Comparison of ENCODE assay signal across 21 cellular contexts in genomic region chr3:50913279-50913678, GRCh38.
A peak's percentile ranks its signal among the peaks of the same experiment; 100 is the strongest.
DNase-seq lines count a peak whose midpoint lies in the region; TF ChIP-seq lines count a peak whose summit lies in the region.
"Had no signal": no experiment of that assay in that cellular context is flagged by ENCODE, and none has a peak within 500 bp of the region (broad histone marks: within the 10 kb centered on the region; RNA-seq: fewer than 3 reads in every experiment).

No MANE protein-coding gene starts in this region.

- H3K56ac ChIP-seq in mesendoderm (ENCODE audit: low read length) = no peak overlapping the region

- no peak overlapping the region for H3K9ac ChIP-seq in mesendoderm (ENCODE audit: low read length)

- no peak for TF ChIP-seq CTCF in testis (IDR thresholded peaks at IDR 0.05)

- no peaks in the 10 kb centered on the region for H3K9me3 ChIP-seq in testis
- H3K9me3 ChIP-seq: upper lobe of left lung had no signal

- no peaks in the 10 kb centered on the region for H3K79me1 ChIP-seq in mesendoderm (ENCODE audit: low read length)

- H3K4me1 ChIP-seq in mesendoderm (ENCODE audit: control insufficient read depth, low read depth, low read length) (no peaks in the 10 kb centered on the region), testis (no peaks in the 10 kb centered on the region)
- H3K4me1 ChIP-seq: heart right ventricle, upper lobe of left lung had no signal

- H2BK15ac ChIP-seq in mesendoderm (replicated peaks; ENCODE audit: low read depth) = no peak overlapping the region

- DNase-seq in ELF-1 (ENCODE audit: low read depth, low spot score) = peak; percentile 91
- DNase-seq in M059J (ENCODE audit: low read depth) = peak; percentile 54
- peak; percentile 5 for DNase-seq in RPMI8226
- DNase-seq in mesendoderm = peak; percentile 52
- DNase-seq in testis = no peak
- no peak for DNase-seq in 8988T
- DNase-seq in T1000 (lab: John Stamatoyannopoulos, UW) = no peak
- DNase-seq: activated CD4-positive, alpha-beta T cell treated with anti-CD3 and anti-CD28 coated beads for 48 hours; activated CD8-positive, alpha-beta memory T cell treated with anti-CD3 and anti-CD28 coated beads, Interleukin-2, amount 10 ng/mL, durations not matched to agents 7 days and 5 days; activated naive CD8-positive, alpha-beta T cell treated with anti-CD3 and anti-CD28 coated beads for 36 hours; cortex of kidney; HFFc6; NCI-H1930; NCI-H510A; SIG-M5; stimulated activated CD4-positive, alpha-beta T cell treated with anti-CD3 and anti-CD28 coated beads, Interleukin-4, amount 100 ng/mL, for 1 hour; T-cell had no signal

- no peak overlapping the region for H3K23ac ChIP-seq in mesendoderm (ENCODE audit: low read length)

- no peak for TF ChIP-seq POLR2A in testis (IDR thresholded peaks at IDR 0.05)

- H3K18ac ChIP-seq in mesendoderm (ENCODE audit: low read length) = no peak overlapping the region

- H4K8ac ChIP-seq in mesendoderm (ENCODE audit: low read depth, low read length) = no peak overlapping the region

- no peak overlapping the region for H2AK5ac ChIP-seq in mesendoderm (ENCODE audit: low read length)

- no peaks in the 10 kb centered on the region for H3K79me2 ChIP-seq in mesendoderm (ENCODE audit: control insufficient read depth, insufficient read depth, low read length)

- no peak overlapping the region for H3K4me2 ChIP-seq in mesendoderm (ENCODE audit: low read length)
- H3K4me2 ChIP-seq: smooth muscle cell had no signal

- no peak overlapping the region for H4K5ac ChIP-seq in mesendoderm (ENCODE audit: low read length)

- no CpG with 5 or more reads among the region's 2 CpGs for WGBS in mesendoderm (ENCODE audit: extremely low coverage, insufficient coverage, low lambda C conversion rate)
- WGBS in testis, 2 donors = 25 to 58% methylated on average over 2 of the region's 2 CpGs

- H3K36me3 ChIP-seq in mesendoderm (ENCODE audit: control insufficient read depth, insufficient read depth, low read length) = no peaks in the 10 kb centered on the region
- H3K36me3 ChIP-seq in testis (ENCODE audit: low read depth, missing control alignments) = no peaks in the 10 kb centered on the region
- H3K36me3 ChIP-seq: heart right ventricle, upper lobe of left lung had no signal

- intact Hi-C loops in testis (cut with DNase I; ENCODE audit: low total_unique reads) = no loop called here

- no peak overlapping the region for H2BK5ac ChIP-seq in mesendoderm (ENCODE audit: low read length)

- H3K27me3 ChIP-seq in mesendoderm (ENCODE audit: insufficient read depth, low read length, poor library complexity) (no peaks in the 10 kb centered on the region), testis (no peaks in the 10 kb centered on the region)
- H3K27me3 ChIP-seq: heart right ventricle, upper lobe of left lung had no signal

- H3K4ac ChIP-seq in mesendoderm (ENCODE audit: low read depth, low read length) = no peak overlapping the region

- H2BK120ac ChIP-seq in mesendoderm (ENCODE audit: low read depth, low read length) = no peak overlapping the region

- H3K27ac ChIP-seq in mesendoderm (ENCODE audit: low read depth, low read length) = no peak overlapping the region
- no peak overlapping the region for H3K27ac ChIP-seq in testis
- H3K27ac ChIP-seq: heart right ventricle, HL-60, upper lobe of left lung had no signal

- H3K4me3 ChIP-seq in mesendoderm (ENCODE audit: low read length) (no peak overlapping the region), testis (no peak overlapping the region)
- H3K4me3 ChIP-seq: heart right ventricle, smooth muscle cell, upper lobe of left lung had no signal

Comparison
In these comparisons a context has a peak if more than half of its experiments do, and no peak if none do; other contexts are left out.
1. DNase-seq: peak in ELF-1 (single experiment), M059J (single experiment), RPMI8226 (single experiment) and mesendoderm (single experiment); none in testis (single experiment), 8988T (single experiment) and T1000 (single experiment).